Comparison of ENCODE assay signal across 28 cellular contexts in genomic region chr10:30898964-30899363, GRCh38.
"Had no signal": no experiment of that assay in that cellular context is flagged by ENCODE, and none has a peak within 500 bp of the region (broad histone marks: within the 10 kb centered on the region; RNA-seq: fewer than 3 reads in every experiment).

No MANE protein-coding gene starts in this region.

- FAIRE-seq: astrocyte, bronchial epithelial cell, frontal cortex had no signal

- H3K27ac ChIP-seq: brain microvascular endothelial cell, epithelial cell of prostate, esophagus squamous epithelium, VCaP had no signal

- DNase-seq: activated CD4-positive, alpha-beta T cell treated with anti-CD3 and anti-CD28 coated beads for 1 hour; activated CD4-positive, alpha-beta T cell treated with anti-CD3 and anti-CD28 coated beads for 4 hours; activated CD4-positive, alpha-beta T cell treated with anti-CD3 and anti-CD28 coated beads, Interleukin-2, amount 50 U/mL, for 1 hour; activated CD4-positive, alpha-beta T cell treated with anti-CD3 and anti-CD28 coated beads, Interleukin-2, amount 50 U/mL, for 48 hours; activated CD8-positive, alpha-beta memory T cell treated with anti-CD3 and anti-CD28 coated beads for 24 hours; activated CD8-positive, alpha-beta T cell treated with anti-CD3 and anti-CD28 coated beads for 36 hours; activated effector memory CD4-positive, alpha-beta T cell treated with Interleukin-2 at 50 U/mL for 16 hours; activated gamma-delta T cell treated with Interleukin-2 at 50 U/mL for 16 hours; activated naive CD4-positive, alpha-beta T cell treated with anti-CD3 and anti-CD28 coated beads, Interleukin-2, amount 50 U/mL, for 16 hours; activated naive CD4-positive, alpha-beta T cell treated with Interleukin-2 at 50 U/mL for 16 hours; activated T-cell treated with anti-CD3 and anti-CD28 coated beads, Interleukin-2, amount 50 U/mL, for 4 hours; amniotic stem cell; anterior cingulate cortex; brain microvascular endothelial cell; cortex of kidney; dermis blood vessel endothelial cell; effector CD4-positive, alpha-beta T cell; effector memory CD8-positive, alpha-beta T cell; esophagus squamous epithelium; head of caudate nucleus; T-helper 2 cell had no signal

- H3K36me3 ChIP-seq: brain microvascular endothelial cell had no signal

- H3K4me1 ChIP-seq: esophagus squamous epithelium had no signal

- ATAC-seq: activated CD8-positive, alpha-beta T cell treated with anti-CD3 and anti-CD28 coated beads for 36 hours; activated T-cell treated with anti-CD3 and anti-CD28 coated beads, Interleukin-2, amount 50 U/mL, for 4 hours; activated T-helper 17 cell treated with anti-CD3 and anti-CD28 coated beads, Interleukin-2, amount 50 U/mL, for 72 hours; effector memory CD8-positive, alpha-beta T cell; WTC11 had no signal

- H3K9me3 ChIP-seq: esophagus squamous epithelium had no signal

- H3K4me3 ChIP-seq: esophagus squamous epithelium had no signal

- H3K27me3 ChIP-seq: brain microvascular endothelial cell, esophagus squamous epithelium had no signal
